Comparison of ENCODE assay signal across 23 cellular contexts in genomic region chr13:30204564-30204963, GRCh38.
DNase-seq lines count a peak whose midpoint lies in the region; ATAC-seq, FAIRE-seq and TF ChIP-seq lines count a peak whose summit lies in the region.
"Had no signal": no experiment of that assay in that cellular context is flagged by ENCODE, and none has a peak within 500 bp of the region (broad histone marks: within the 10 kb centered on the region; RNA-seq: fewer than 3 reads in every experiment).

No MANE protein-coding gene starts in this region.

- RAD21 ChIA-PET in GM12878 (lab: Charles Lee; ENCODE audit: unreplicated experiment): interaction anchor here (0.8 to 1.6 kb wide), 5 partner anchors 10 to 102 kb away, joined by 3 to 4 read pairs (median 3); partner anchors contain the start of gene KATNAL1

- TF ChIP-seq POLR2A in GM12878 (IDR thresholded peaks at IDR 0.05; ENCODE audit: low read depth, low read length) (no peak), uterus (IDR thresholded peaks at IDR 0.05) (no peak), HepG2 (IDR thresholded peaks at IDR 0.05; ENCODE audit: insufficient read depth in 1 of 2, low read depth in 2 of 2, low read length in 2 of 2) (no peak)

- H2AFZ ChIP-seq in GM12878 (ENCODE audit: control insufficient read depth, low read depth, low read length) (no peak overlapping the region), HepG2 (ENCODE audit: low read length) (no peak overlapping the region)

- no peak overlapping the region for H3K4me3 ChIP-seq in GM12878
- H3K4me3 ChIP-seq in uterus: no peak overlapping the region
- no peak overlapping the region for H3K4me3 ChIP-seq in HepG2 (replicated peaks in 1 of 3; ENCODE audit: insufficient read depth in 1 of 3, low read depth in 2 of 3, low read length in 3 of 3)
- H3K4me3 ChIP-seq: BLaER1 treated with 17β-estradiol and CSF1 and Interleukin-3, amounts not matched to agents 10 nM and 100 nM; left ventricle myocardium inferior; mucosa of descending colon; Peyer's patch; spleen; transverse colon had no signal

- no peaks in the 10 kb centered on the region for H3K9me3 ChIP-seq in GM12878 (replicated peaks; ENCODE audit: control insufficient read depth, insufficient read depth, low read length)
- H3K9me3 ChIP-seq in uterus: no peaks in the 10 kb centered on the region
- no peaks in the 10 kb centered on the region for H3K9me3 ChIP-seq in HepG2 (ENCODE audit: low read length)
- H3K9me3 ChIP-seq: BLaER1 treated with 17β-estradiol and CSF1 and Interleukin-3, amounts not matched to agents 10 nM and 100 nM; left ventricle myocardium inferior; mucosa of descending colon; Peyer's patch; SK-N-SH; spleen; transverse colon had no signal

- H3K4me3 Mint-ChIP-seq in activated T-cell treated with anti-CD3 and anti-CD28 coated beads, Interleukin-2, amount 50 U/mL, for 24 hours: no peak overlapping the region
- H3K4me3 Mint-ChIP-seq: activated naive CD4-positive, alpha-beta T cell treated with anti-CD3 and anti-CD28 coated beads for 36 hours; effector memory CD8-positive, alpha-beta T cell had no signal

- no peaks in the 10 kb centered on the region for H3K27me3 Mint-ChIP-seq in activated T-cell treated with anti-CD3 and anti-CD28 coated beads, Interleukin-2, amount 50 U/mL, for 24 hours
- H3K27me3 Mint-ChIP-seq: effector memory CD8-positive, alpha-beta T cell had no signal

- ATAC-seq in GM19035 (IDR thresholded peaks at IDR 0.05; ENCODE audit: unreplicated experiment) (peak; percentile 59), HG02885 (IDR thresholded peaks at IDR 0.05; ENCODE audit: poor library complexity, unreplicated experiment) (peak; percentile 85), GM12878 (peak; percentile 96), HepG2 (no peak)
- ATAC-seq: effector memory CD8-positive, alpha-beta T cell; mucosa of descending colon had no signal

- H3K4me2 ChIP-seq in GM12878 (ENCODE audit: control insufficient read depth, insufficient read depth): no peak overlapping the region
- no peak overlapping the region for H3K4me2 ChIP-seq in HepG2 (ENCODE audit: low read depth, low read length)
- H3K4me2 ChIP-seq: BLaER1 treated with 17β-estradiol and CSF1 and Interleukin-3, amounts not matched to agents 10 nM and 100 nM; SK-N-SH had no signal

- H3K4me1 ChIP-seq in GM12878 (ENCODE audit: control insufficient read depth, insufficient read depth, low read length): no peaks in the 10 kb centered on the region
- no peaks in the 10 kb centered on the region for H3K4me1 ChIP-seq in uterus
- no peaks in the 10 kb centered on the region for H3K4me1 ChIP-seq in HepG2 (ENCODE audit: insufficient read depth, low read length)
- H3K4me1 ChIP-seq: BLaER1 treated with 17β-estradiol and CSF1 and Interleukin-3, amounts not matched to agents 10 nM and 100 nM; left ventricle myocardium inferior; Peyer's patch; spleen; transverse colon had no signal

- H3K9me3 Mint-ChIP-seq in activated T-cell treated with anti-CD3 and anti-CD28 coated beads, Interleukin-2, amount 50 U/mL, for 24 hours: no peaks in the 10 kb centered on the region
- H3K9me3 Mint-ChIP-seq: activated naive CD4-positive, alpha-beta T cell treated with anti-CD3 and anti-CD28 coated beads for 36 hours; effector memory CD8-positive, alpha-beta T cell had no signal

- H3K36me3 ChIP-seq in GM12878 (ENCODE audit: control insufficient read depth in 2 of 2, insufficient read depth in 2 of 2, low read length in 1 of 2): peaks cover 0 to 2% of the 10 kb centered on the region in 2 experiments; a peak in 2 of 4 replicates
- no peaks in the 10 kb centered on the region for H3K36me3 ChIP-seq in uterus
- H3K36me3 ChIP-seq in HepG2 (replicated peaks in 1 of 2; ENCODE audit: control insufficient read depth in 1 of 2, insufficient read depth in 2 of 2, low read length in 2 of 2): peaks cover 0 to 7% of the 10 kb centered on the region in 2 experiments; a peak in 1 of 5 replicates
- H3K36me3 ChIP-seq: Peyer's patch, transverse colon had no signal

- intact Hi-C loops in GM12878 (cut with micrococcal nuclease; ENCODE audit: unreplicated experiment) (loop anchor here (5.0 kb wide), 1 partner anchor 38 kb away; no protein-coding TSS in a partner anchor), uterus (cut with DNase I; ENCODE audit: low total_unique reads) (no loop called here), HepG2 (cut with micrococcal nuclease; ENCODE audit: unreplicated experiment) (no loop called here)

- DNase-seq in activated T-cell treated with anti-CD3 and anti-CD28 coated beads, Interleukin-2, amount 50 U/mL, for 24 hours: no peak
- DNase-seq in activated T-cell treated with anti-CD3 and anti-CD28 coated beads for 4 hours (no peak), GM12878 (ENCODE audit: low read depth, low spot score) (no peak), RKO (ENCODE audit: low spot score) (no peak), uterus (no peak), HepG2 (ENCODE audit: low spot score) (no peak)
- DNase-seq: activated CD8-positive, alpha-beta memory T cell treated with anti-CD3 and anti-CD28 coated beads, Interleukin-2, amount 50 U/mL, for 4 hours; activated naive CD4-positive, alpha-beta T cell treated with anti-CD3 and anti-CD28 coated beads for 36 hours; effector memory CD8-positive, alpha-beta T cell; GDM1; left ventricle myocardium inferior; mucosa of descending colon; NCI-H1436 treated with DMSO at 0.1 percent for 48 hours; NCI-H82; Peyer's patch; SK-N-SH; spleen; stimulated activated naive CD4-positive, alpha-beta T cell treated with Interleukin-2 at 50 U/mL for 16 hours; T-helper 9 cell; transverse colon had no signal

- H3K9ac ChIP-seq in GM12878 (ENCODE audit: control insufficient read depth, insufficient read depth, low read length) (no peak overlapping the region), HepG2 (ENCODE audit: insufficient read depth, low read depth, low read length) (no peak overlapping the region)
- H3K9ac ChIP-seq: BLaER1 treated with 17β-estradiol and CSF1 and Interleukin-3, amounts not matched to agents 10 nM and 100 nM; SK-N-SH had no signal

- H4K20me1 ChIP-seq in GM12878 (ENCODE audit: control insufficient read depth, insufficient read depth): no peaks in the 10 kb centered on the region
- no peaks in the 10 kb centered on the region for H4K20me1 ChIP-seq in HepG2 (ENCODE audit: insufficient read depth, low read length)
- H4K20me1 ChIP-seq: BLaER1 treated with 17β-estradiol and CSF1 and Interleukin-3, amounts not matched to agents 10 nM and 100 nM had no signal

- no peak for FAIRE-seq in GM12878 (lab: Jason Lieb, UNC)
- FAIRE-seq in HepG2 (lab: Jason Lieb, UNC): no peak

- in situ Hi-C loops in GM12878 (cut with MboI): no loop called here
- in situ Hi-C loops in HepG2 (cut with HindIII; ENCODE audit: extremely low pct_ligation_motif_present, low pct_unique_long_range_greater_than_20kb): no loop called here

- H3K4me1 Mint-ChIP-seq in activated T-cell treated with anti-CD3 and anti-CD28 coated beads, Interleukin-2, amount 50 U/mL, for 24 hours (ENCODE audit: low read depth): peaks cover 18% of the 10 kb centered on the region

- CTCF ChIA-PET in GM12878 (lab: Yijun Ruan, JAX): interaction anchor here (0.6 to 1.1 kb wide), 2 partner anchors 11 to 170 kb away, joined by 3 to 4 read pairs; no protein-coding TSS in a partner anchor
- CTCF ChIA-PET in HepG2 (lab: Yijun Ruan, JAX; ENCODE audit: low intra/inter-chr PET ratio, low total read pairs): no interaction called here

- peak overlapping the region; percentile 61 for H3K27ac Mint-ChIP-seq in activated T-cell treated with anti-CD3 and anti-CD28 coated beads, Interleukin-2, amount 50 U/mL, for 24 hours
- H3K27ac Mint-ChIP-seq: activated naive CD4-positive, alpha-beta T cell treated with anti-CD3 and anti-CD28 coated beads for 36 hours; effector memory CD8-positive, alpha-beta T cell had no signal

- TF ChIP-seq CTCF in GM12878 (IDR thresholded peaks at IDR 0.05 in 2 of 3, conservative IDR thresholded peaks at IDR 0.05 in 1 of 3; ENCODE audit: control insufficient read depth in 2 of 3, extremely low read depth in 1 of 3, insufficient read depth in 1 of 3, low read depth in 3 of 3, low read length in 3 of 3): no peak
- no peak for TF ChIP-seq CTCF in uterus (IDR thresholded peaks at IDR 0.05)
- no peak for TF ChIP-seq CTCF in HepG2 (CRISPR knock-in tag; IDR thresholded peaks at IDR 0.05)

- WGBS in GM12878 (ENCODE audit: insufficient coverage, insufficient replicate concordance, low lambda C conversion rate, missing lambda C conversion rate): 32% methylated on average over 3 of the region's 3 CpGs
- 87% methylated on average over 3 of the region's 3 CpGs for WGBS in HepG2 (ENCODE audit: low lambda C conversion rate)

- POLR2A ChIA-PET in GM12878 (lab: Charles Lee) (no interaction called here), HepG2 (lab: Yijun Ruan, JAX) (no interaction called here)

- no peak; a peak in 1 of 4 replicates for TF ChIP-seq EP300 in GM12878 (IDR thresholded peaks at IDR 0.05; ENCODE audit: borderline replicate concordance in 1 of 2, control insufficient read depth in 1 of 2, low read depth in 2 of 2, low read length in 2 of 2)
- TF ChIP-seq EP300 in HepG2 (IDR thresholded peaks at IDR 0.05; ENCODE audit: low read depth in 2 of 2, low read length in 2 of 2): no peak
- TF ChIP-seq EP300 in HepG2 (CRISPR knock-in tag; IDR thresholded peaks at IDR 0.05; ENCODE audit: borderline replicate concordance): no peak

- no peaks in the 10 kb centered on the region for H3K79me2 ChIP-seq in GM12878 (ENCODE audit: control insufficient read depth, insufficient read depth, low read length)
- no peaks in the 10 kb centered on the region for H3K79me2 ChIP-seq in HepG2 (ENCODE audit: insufficient read depth, low read length)

- H3K27ac ChIP-seq in GM12878 (ENCODE audit: control insufficient read depth, insufficient read depth) (no peak overlapping the region), uterus (no peak overlapping the region), HepG2 (ENCODE audit: extremely low read length, insufficient read depth, low read length) (no peak overlapping the region)
- H3K27ac ChIP-seq: BLaER1 treated with 17β-estradiol and CSF1 and Interleukin-3, amounts not matched to agents 10 nM and 100 nM; left ventricle myocardium inferior; Peyer's patch; spleen; transverse colon had no signal

- no TSS peak for BruUV-seq in GM12878 (replicated peaks; lab: Mats Ljungman, UMichigan)
- BruUV-seq in HepG2 (replicated peaks; lab: Mats Ljungman, UMichigan): no TSS peak

- H3K36me3 Mint-ChIP-seq in activated T-cell treated with anti-CD3 and anti-CD28 coated beads, Interleukin-2, amount 50 U/mL, for 24 hours (ENCODE audit: low read depth): peaks cover 14% of the 10 kb centered on the region

- TF ChIP-seq RAD21 in GM12878 (IDR thresholded peaks at IDR 0.05; ENCODE audit: insufficient read depth, low read depth, low read length) (0 out of 2 replicates have a peak, but pooled peaks have one; percentile 2), HepG2 (CRISPR knock-in tag; IDR thresholded peaks at IDR 0.05) (no peak)

- SMC1A ChIA-PET in GM12878 (lab: Charles Lee; ENCODE audit: uncharacterized antibody, unreplicated experiment): interaction anchor here (0.7 to 1.9 kb wide), 7 partner anchors 11 to 72 kb away, joined by 3 to 9 read pairs (median 4); no protein-coding TSS in a partner anchor

- H3K27me3 ChIP-seq in GM12878 (replicated peaks in 1 of 2; ENCODE audit: control insufficient read depth in 2 of 2, insufficient read depth in 2 of 2, low read length in 1 of 2) (no peaks in the 10 kb centered on the region), uterus (no peaks in the 10 kb centered on the region), HepG2 (ENCODE audit: control insufficient read depth in 1 of 2, insufficient read depth in 2 of 2, low read length in 2 of 2) (no peaks in the 10 kb centered on the region)
- H3K27me3 ChIP-seq: BLaER1 treated with 17β-estradiol and CSF1 and Interleukin-3, amounts not matched to agents 10 nM and 100 nM; Peyer's patch; spleen; transverse colon had no signal
